Comparison of ENCODE assay signal across 9 cellular contexts in genomic region chr1:162633327-162633762, GRCh38. TPM values are rescaled to one million over a fixed set of nuclear protein-coding genes. Genes with fewer than 3 reads are reported as not detected.
DNase-seq lines count a peak whose midpoint lies in the region; ATAC-seq and TF ChIP-seq lines count a peak whose summit lies in the region.
"Had no signal": no experiment of that assay in that cellular context is flagged by ENCODE, and none has a peak within 500 bp of the region (broad histone marks: within the 10 kb centered on the region; RNA-seq: fewer than 3 reads in every experiment).

No MANE protein-coding gene starts in this region.

- WGBS in GM23248 (ENCODE audit: low coverage in 1 of 2, low lambda C conversion rate in 2 of 2, missing lambda C conversion rate in 2 of 2), 2 experiments: 0 to 2% methylated on average over 7 of the region's 7 CpGs

- no peaks in the 10 kb centered on the region for H3K9me2 ChIP-seq in GM23248 (ENCODE audit: insufficient read depth)
- H3K9me2 ChIP-seq in OCI-LY7 (ENCODE audit: insufficient read depth, low read length): no peaks in the 10 kb centered on the region

- H3K9me3 ChIP-seq in GM23248 (ENCODE audit: low read depth) (no peaks in the 10 kb centered on the region), adipocyte (ENCODE audit: control insufficient read depth, low read length) (no peaks in the 10 kb centered on the region), OCI-LY7 (ENCODE audit: low read length) (no peaks in the 10 kb centered on the region)

- CTCF ChIA-PET in BJ (lab: Yijun Ruan, JAX): interaction anchor here (0.6 to 2.7 kb wide), 5 partner anchors 8 to 39 kb away, joined by 3 to 8 read pairs (median 4); no protein-coding TSS in a partner anchor
- CTCF ChIA-PET in OCI-LY7 (lab: Charles Lee; ENCODE audit: unreplicated experiment): no interaction called here

- DNase-seq in BJ (ENCODE audit: low read depth) (no peak), GM23248 (peak; percentile 69), adipocyte (ENCODE audit: low read depth) (peak; percentile 73), medulla oblongata (ENCODE audit: extremely low spot score) (peak; percentile 51), NCI-H1092 treated with DMSO at 0.1 percent for 48 hours (lab: John Stamatoyannopoulos, UW) (no peak), OCI-LY7 (ENCODE audit: low spot score) (no peak)
- DNase-seq: GDM1 had no signal

- BruUV-seq in OCI-LY7 (replicated peaks; lab: Mats Ljungman, UMichigan): no TSS peak

- H3K4me2 ChIP-seq in GM23248 (ENCODE audit: unreplicated experiment) (peak overlapping the region; percentile 100), OCI-LY7 (ENCODE audit: low read length) (no peak overlapping the region)

- H3K4me3 ChIP-seq in BJ (ENCODE audit: low read depth, low read length) (peak overlapping the region; percentile 69), GM23248 (peak overlapping the region; percentile 100), adipocyte (ENCODE audit: low read length) (peak overlapping the region; percentile 87), OCI-LY7 (ENCODE audit: low read depth, low read length, poor library complexity, severe bottlenecking) (no peak overlapping the region)

- intact Hi-C loops in OCI-LY7 (cut with micrococcal nuclease; ENCODE audit: unreplicated experiment): no loop called here

- in situ Hi-C loops in GM23248 (cut with MboI): no loop called here

- H2AFZ ChIP-seq in GM23248 (no peak overlapping the region), OCI-LY7 (ENCODE audit: low read length) (no peak overlapping the region)

- peaks cover 12% of the 10 kb centered on the region; the same call in 1 of the 2 replicates for H4K20me1 ChIP-seq in GM23248 (ENCODE audit: insufficient read depth)
- no peaks in the 10 kb centered on the region for H4K20me1 ChIP-seq in OCI-LY7 (ENCODE audit: insufficient read depth, low read length)

- H3K36me3 ChIP-seq in BJ (ENCODE audit: control insufficient read depth, insufficient read depth, low read length) (no peaks in the 10 kb centered on the region), GM23248 (ENCODE audit: low read depth) (no peaks in the 10 kb centered on the region), adipocyte (ENCODE audit: control insufficient read depth, insufficient read depth, low read length, severe bottlenecking) (no peaks in the 10 kb centered on the region), OCI-LY7 (ENCODE audit: insufficient read depth, low read length) (no peaks in the 10 kb centered on the region)

- POLR2A ChIA-PET in BJ (lab: Charles Lee) (no interaction called here), OCI-LY7 (lab: Charles Lee) (no interaction called here)

- peaks cover 55% of the 10 kb centered on the region for H3K4me1 ChIP-seq in GM23248 (ENCODE audit: insufficient read depth)
- H3K4me1 ChIP-seq in adipocyte (ENCODE audit: control insufficient read depth, insufficient read depth, low read length): peaks cover 64% of the 10 kb centered on the region
- no peaks in the 10 kb centered on the region for H3K4me1 ChIP-seq in OCI-LY7 (ENCODE audit: insufficient read depth, low read length, poor library complexity, severe bottlenecking)

- peaks cover 59% of the 10 kb centered on the region for H3F3A ChIP-seq in GM23248 (ENCODE audit: insufficient read depth)

- H3K79me2 ChIP-seq in GM23248 (ENCODE audit: insufficient read depth) (peaks cover 65% of the 10 kb centered on the region), OCI-LY7 (ENCODE audit: insufficient read depth, low read depth, low read length) (no peaks in the 10 kb centered on the region)

- H3K27ac ChIP-seq in GM23248 (peak overlapping the region; percentile 99), OCI-LY7 (ENCODE audit: low read depth, low read length, poor library complexity, severe bottlenecking) (no peak overlapping the region)

- ATAC-seq in HG02938 (IDR thresholded peaks at IDR 0.05; ENCODE audit: unreplicated experiment): no peak
- ATAC-seq in HG03039 (IDR thresholded peaks at IDR 0.05; ENCODE audit: unreplicated experiment): no peak

- H3K9ac ChIP-seq in GM23248 (peak overlapping the region; percentile 99), adipocyte (ENCODE audit: low read length) (peak overlapping the region; percentile 99)

- no peaks in the 10 kb centered on the region for H3K27me3 ChIP-seq in BJ (ENCODE audit: control insufficient read depth, insufficient read depth, low read length)
- H3K27me3 ChIP-seq in GM23248 (replicated peaks; ENCODE audit: insufficient read depth): no peaks in the 10 kb centered on the region
- no peaks in the 10 kb centered on the region for H3K27me3 ChIP-seq in adipocyte (replicated peaks; ENCODE audit: control insufficient read depth, insufficient read depth, low read length)

- TF ChIP-seq CTCF in BJ (IDR thresholded peaks at IDR 0.05; ENCODE audit: insufficient read depth, low read depth, low read length) (peak; percentile 26; the same call in 1 of the 2 replicates), OCI-LY7 (conservative IDR thresholded peaks at IDR 0.05; ENCODE audit: low read length) (no peak)

RNA-seq across cellular contexts. Expression of gene DDR2, which starts 1.1 kb away (rescaled TPM):
- polyA plus RNA-seq in BJ (2011; rRNA removed) (267 and 282 TPM in 2 replicates), GM23248 (2016; fragmentation: Nextera tagmentation; extraction: Ambion mirVana) (94.7 and 96.1 TPM in 2 replicates)
- 348 and 481 TPM in 2 replicates for polyA minus RNA-seq in BJ (2011; rRNA and poly(A)+ RNA removed)
- total RNA-seq in GM23248 (2014; rRNA removed; shearing (Covaris generic)): 194 and 196 TPM in 2 replicates
- total RNA-seq in OCI-LY7 (2014; rRNA removed; shearing (Covaris generic)): not detected in 2 replicates
- 0.19 and 0.41 TPM in 2 replicates for total RNA-seq in OCI-LY7 (2022)

Comparison
In these comparisons a context has a peak if more than half of its experiments do, and no peak if none do; other contexts are left out.
1. DNase-seq: peak in GM23248 (single experiment), adipocyte (single experiment) and medulla oblongata (single experiment); none in BJ (single experiment), NCI-H1092 treated with DMSO at 0.1 percent for 48 hours (single experiment) and OCI-LY7 (single experiment).
2. RNA of gene DDR2, which starts 1.1 kb away (total RNA-seq): 194 to 196 TPM in GM23248; 0.19 to 0.41 TPM in OCI-LY7; every median in the first group is over 100 times any median in the second.